25 cellular contexts compared by ENCODE assay signal in the genomic region with DNA sequence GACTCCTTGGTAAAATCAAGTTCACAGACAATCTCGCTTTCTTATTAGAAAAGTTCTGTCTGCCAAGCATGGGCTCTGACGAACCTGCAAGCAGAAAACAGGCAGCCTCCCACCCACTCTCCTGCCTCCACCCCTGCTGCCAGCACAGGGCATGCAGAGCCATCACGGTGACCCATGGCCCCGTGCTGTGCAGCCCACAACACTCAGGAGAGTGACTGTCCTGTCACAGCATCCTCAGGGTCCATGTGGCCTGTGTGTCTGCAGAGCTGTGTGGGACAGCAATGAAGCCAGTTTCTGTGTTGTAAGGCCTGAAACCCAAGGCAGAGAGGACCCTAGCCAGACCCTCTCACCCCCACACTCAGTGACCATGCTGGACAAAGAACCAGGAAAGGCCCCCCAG. TPM values are rescaled to one million over a fixed set of nuclear protein-coding genes. Genes with fewer than 3 reads are reported as not detected.
"Had no signal": no experiment of that assay in that cellular context is flagged by ENCODE, and none has a peak within 500 bp of the region (broad histone marks: within the 10 kb centered on the region; RNA-seq: fewer than 3 reads in every experiment).

No MANE protein-coding gene starts in this region.

- H3K4me3 ChIP-seq: coronary artery, esophagus muscularis mucosa, heart right ventricle, pancreas, smooth muscle cell, suprapubic skin had no signal

- DNase-seq: dermis blood vessel endothelial cell; effector memory CD4-positive, alpha-beta T cell; foreskin keratinocyte; glutamatergic neuron; heart right ventricle; hippocampal formation; naive thymus-derived CD8-positive, alpha-beta T cell; nephron progenitor cell; occipital lobe; stimulated activated CD4-positive, alpha-beta T cell treated with anti-CD3 and anti-CD28 coated beads, Interleukin-12 subunit alpha, Interleukin-12 subunit beta, amount 100 ng/mL, for 4 hours; stimulated activated CD4-positive, alpha-beta T cell treated with anti-CD3 and anti-CD28 coated beads, Interleukin-1b, Interleukin-23, amount 100 ng/mL, for 48 hours; stimulated activated CD4-positive, alpha-beta T cell treated with anti-CD3 and anti-CD28 coated beads, Interleukin-4, amount 100 ng/mL, for 1 hour; stimulated activated CD8-positive, alpha-beta memory T cell treated with anti-CD3 and anti-CD28 coated beads, Interleukin-4, amount 100 ng/mL, for 48 hours; stimulated activated naive CD4-positive, alpha-beta T cell; stimulated activated naive CD8-positive, alpha-beta T cell treated with anti-CD3 and anti-CD28 coated beads, Interleukin-15, amount 100 ng/mL, for 72 hours; trophoblast cell had no signal

- H3K4me1 ChIP-seq: foreskin keratinocyte, heart right ventricle, pancreas, suprapubic skin had no signal

- H3K9me3 ChIP-seq: esophagus muscularis mucosa, heart right ventricle, pancreas, suprapubic skin had no signal

- H3K27me3 ChIP-seq: foreskin keratinocyte, pancreas, suprapubic skin had no signal

- H3K27ac ChIP-seq: coronary artery, esophagus muscularis mucosa, foreskin keratinocyte, heart right ventricle, pancreas, suprapubic skin had no signal

- ATAC-seq: foreskin keratinocyte; heart right ventricle; naive thymus-derived CD8-positive, alpha-beta T cell; pancreas; sciatic nerve; stimulated activated naive CD8-positive, alpha-beta T cell treated with anti-CD3 and anti-CD28 coated beads, Interleukin-15, amount 100 ng/mL, for 72 hours had no signal

- H3K36me3 ChIP-seq: esophagus muscularis mucosa, heart right ventricle, pancreas had no signal

RNA-seq across cellular contexts. Expression of a gene that starts 46.2 kb away (rescaled TPM):
- total RNA-seq: endothelial cell of umbilical vein; fibroblast of lung; myocyte; naive thymus-derived CD8-positive, alpha-beta T cell had no signal
